Comparison of ENCODE assay signal across 16 cellular contexts in the genomic region with DNA sequence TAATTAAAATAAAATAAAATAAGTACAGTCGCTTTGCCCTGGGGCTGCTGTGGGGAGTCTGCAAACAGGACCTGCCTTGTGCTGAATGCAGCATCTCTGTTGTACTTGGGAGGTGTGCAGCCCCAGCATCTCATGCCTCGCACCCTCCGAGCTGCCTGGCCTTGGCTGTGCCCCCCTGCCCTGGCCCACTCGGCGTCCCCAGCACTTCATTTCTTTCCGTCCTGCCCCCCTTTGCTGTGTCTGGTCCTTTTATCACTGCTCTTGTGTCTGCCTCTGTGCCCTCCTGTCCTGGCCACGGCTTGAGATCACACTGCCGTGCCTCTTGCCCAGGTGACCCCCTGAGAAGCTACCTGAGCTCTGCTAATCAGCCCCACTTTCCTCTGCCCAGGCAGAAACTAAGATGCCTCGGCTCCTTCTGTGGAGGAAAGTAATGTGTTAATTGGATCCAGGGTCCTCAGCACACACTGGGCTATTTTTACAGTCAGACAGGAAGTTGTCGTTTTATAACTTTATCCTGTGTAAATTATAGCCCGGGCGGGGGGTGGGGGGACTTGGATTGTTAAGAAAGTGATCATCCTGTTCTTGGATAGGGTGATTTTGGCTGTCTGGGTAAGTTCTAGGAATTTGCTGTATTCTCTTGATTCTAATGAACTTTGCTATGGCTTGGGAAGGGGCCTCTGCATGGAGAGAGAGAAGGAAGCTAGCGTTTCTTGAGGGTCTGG.
"Had no signal": no experiment of that assay in that cellular context is flagged by ENCODE, and none has a peak within 500 bp of the region (broad histone marks: within the 10 kb centered on the region; RNA-seq: fewer than 3 reads in every experiment).

No MANE protein-coding gene starts in this region.

- FAIRE-seq: TTC549 had no signal

- H3K36me3 Mint-ChIP-seq: activated naive CD8-positive, alpha-beta T cell treated with anti-CD3 and anti-CD28 coated beads for 36 hours had no signal

- H3K27me3 ChIP-seq: foreskin keratinocyte, heart left ventricle, uterus had no signal

- H3K4me1 ChIP-seq: foreskin keratinocyte, parathyroid adenoma, uterus had no signal

- DNase-seq: activated CD4-positive, alpha-beta T cell treated with anti-CD3 and anti-CD28 coated beads, Interleukin-2, amount 50 U/mL, for 4 hours; activated gamma-delta T cell; activated naive CD8-positive, alpha-beta T cell treated with anti-CD3 and anti-CD28 coated beads for 36 hours; activated T-cell treated with anti-CD3 and anti-CD28 coated beads, Interleukin-2, amount 50 U/mL, for 4 hours; foreskin keratinocyte; heart left ventricle; left ventricle myocardium superior; mesendoderm; stimulated activated CD4-positive, alpha-beta T cell treated with anti-CD3 and anti-CD28 coated beads, Interleukin-4, amount 100 ng/mL, for 1 hour; stimulated activated CD8-positive, alpha-beta memory T cell treated with anti-CD3 and anti-CD28 coated beads, Interleukin-4, amount 100 ng/mL, for 48 hours; stimulated activated naive CD8-positive, alpha-beta T cell treated with anti-CD3 and anti-CD28 coated beads, Interleukin-15, Interleukin-2, amounts not matched to agents 100 U/mL and 50 U/mL, for 24 hours; T-helper 17 cell; uterus had no signal

- H3K9ac ChIP-seq: parathyroid adenoma had no signal

- H3K9me3 Mint-ChIP-seq: activated naive CD8-positive, alpha-beta T cell treated with anti-CD3 and anti-CD28 coated beads for 36 hours; activated T-cell treated with anti-CD3 and anti-CD28 coated beads, Interleukin-2, amount 50 U/mL, for 4 hours had no signal

- H2AFZ ChIP-seq: parathyroid adenoma had no signal

- H3K36me3 ChIP-seq: heart left ventricle, thoracic aorta, uterus had no signal

- H3K4me1 Mint-ChIP-seq: T-helper 17 cell had no signal

- H3K27ac ChIP-seq: foreskin keratinocyte, heart left ventricle, parathyroid adenoma, thoracic aorta, uterus had no signal

- H3K4me3 Mint-ChIP-seq: activated naive CD8-positive, alpha-beta T cell treated with anti-CD3 and anti-CD28 coated beads for 36 hours; activated T-cell treated with anti-CD3 and anti-CD28 coated beads, Interleukin-2, amount 50 U/mL, for 4 hours; T-helper 17 cell had no signal

- H3K27ac Mint-ChIP-seq: activated naive CD8-positive, alpha-beta T cell treated with anti-CD3 and anti-CD28 coated beads for 36 hours; T-helper 17 cell had no signal

- H3K4me3 ChIP-seq: heart left ventricle, thoracic aorta, uterus had no signal
